ENCODE assay signal across 15 cellular contexts in genomic region chr9:23117621-23118020, GRCh38.
A peak's percentile ranks its signal among the peaks of the same experiment; 100 is the strongest.
DNase-seq lines count a peak whose midpoint lies in the region; ATAC-seq and TF ChIP-seq lines count a peak whose summit lies in the region.
"Had no signal": no experiment of that assay in that cellular context is flagged by ENCODE, and none has a peak within 500 bp of the region (broad histone marks: within the 10 kb centered on the region; RNA-seq: fewer than 3 reads in every experiment).

No MANE protein-coding gene starts in this region.

- no peaks in the 10 kb centered on the region for H3K9me3 ChIP-seq in IMR-90 (ENCODE audit: control insufficient read depth, insufficient read depth, low read length)

- H3K4me1 Mint-ChIP-seq in T-cell, result no peaks in the 10 kb centered on the region
- H3K4me1 Mint-ChIP-seq: brain; CD4-positive, alpha-beta memory T cell had no signal

- no peak for TF ChIP-seq POLR2A in IMR-90 (IDR thresholded peaks at IDR 0.05; ENCODE audit: low read depth, low read length)

- H4K91ac ChIP-seq in IMR-90 (ENCODE audit: insufficient read depth, low read depth, low read length), result no peak overlapping the region

- CTCF ChIA-PET in IMR-90 (lab: Yijun Ruan, JAX), result no interaction called here
- CTCF ChIA-PET in T-cell (lab: Charles Lee), result no interaction called here

- no peak overlapping the region for H3K9ac ChIP-seq in IMR-90 (ENCODE audit: low read depth, low read length)

- H3K23ac ChIP-seq in IMR-90 (ENCODE audit: low read depth, low read length), result no peak overlapping the region

- no CpG with 5 or more reads among the region's 2 CpGs for WGBS in IMR-90 (ENCODE audit: extremely low coverage in 2 of 2, insufficient read length in 1 of 2), 2 experiments

- no peaks in the 10 kb centered on the region for H3K36me3 Mint-ChIP-seq in T-cell
- H3K36me3 Mint-ChIP-seq: brain; CD4-positive, alpha-beta memory T cell had no signal

- no peak overlapping the region for H3K4ac ChIP-seq in IMR-90 (ENCODE audit: low read depth, low read length)

- no peak for TF ChIP-seq RAD21 in IMR-90 (IDR thresholded peaks at IDR 0.05; ENCODE audit: low read length)

- no peaks in the 10 kb centered on the region for H3K9me1 ChIP-seq in IMR-90 (ENCODE audit: insufficient read depth, low read length)

- H3K27ac Mint-ChIP-seq in T-cell, result no peak overlapping the region
- H3K27ac Mint-ChIP-seq: CD4-positive, alpha-beta memory T cell had no signal

- TF ChIP-seq CTCF in IMR-90 (conservative IDR thresholded peaks at IDR 0.05; ENCODE audit: low read depth, low read length) (no peak), astrocyte of the spinal cord (IDR thresholded peaks at IDR 0.05; ENCODE audit: low read depth, low read length) (no peak)

- no peak overlapping the region for H3K56ac ChIP-seq in IMR-90 (ENCODE audit: extremely low read depth, insufficient read depth, low read length)

- no TSS peak for BruUV-seq in IMR-90 (replicated peaks; lab: Mats Ljungman, UMichigan)

- peaks cover 0 to 22% (median 15%) of the 10 kb centered on the region in 3 donors for H3K9me3 Mint-ChIP-seq in T-cell
- H3K9me3 Mint-ChIP-seq: brain had no signal

- peak overlapping the region; percentile 49; the same call in 1 of the 2 replicates for H2BK20ac ChIP-seq in IMR-90 (ENCODE audit: low read depth, low read length)

- H3K27me3 ChIP-seq in IMR-90 (ENCODE audit: control insufficient read depth, insufficient read depth, low read length), result no peaks in the 10 kb centered on the region

- in situ Hi-C loops in IMR-90 (cut with MboI; ENCODE audit: low sequenced_read_pairs), result no loop called here
- in situ Hi-C loops in astrocyte of the spinal cord (cut with HindIII; ENCODE audit: low sequenced_read_pairs), result no loop called here

- H3K18ac ChIP-seq in IMR-90 (ENCODE audit: low read depth, low read length), result no peak overlapping the region

- intact Hi-C loops in IMR-90 (cut with micrococcal nuclease), result no loop called here

- H3K27me3 Mint-ChIP-seq in T-cell, result no peaks in the 10 kb centered on the region
- H3K27me3 Mint-ChIP-seq: brain; CD4-positive, alpha-beta memory T cell had no signal

- H4K8ac ChIP-seq in IMR-90 (ENCODE audit: low read depth in 2 of 2, low read length in 2 of 2), result no peak overlapping the region

- dilution Hi-C loops in IMR-90 (cut with HindIII; ENCODE audit: low sequenced_read_pairs, unreplicated experiment), result no loop called here

- H4K20me1 ChIP-seq in IMR-90 (ENCODE audit: insufficient read depth, low read length), result no peaks in the 10 kb centered on the region

- no peak overlapping the region for H3K4me3 ChIP-seq in IMR-90 (ENCODE audit: insufficient read depth, low read depth, low read length)
- H3K4me3 ChIP-seq in astrocyte of the spinal cord (ENCODE audit: low read depth, low read length), result no peak overlapping the region

- H3K27ac ChIP-seq in IMR-90 (ENCODE audit: insufficient read depth, low read length), result no peak overlapping the region

- no peak overlapping the region for H2BK120ac ChIP-seq in IMR-90 (ENCODE audit: low read depth, low read length)

- H3K4me3 Mint-ChIP-seq in T-cell, result no peak overlapping the region
- H3K4me3 Mint-ChIP-seq: brain; CD4-positive, alpha-beta memory T cell had no signal

- no peak overlapping the region for H2BK15ac ChIP-seq in IMR-90 (ENCODE audit: low read depth, low read length)

- no peak for ATAC-seq in IMR-90 (ENCODE audit: low read depth)
- ATAC-seq in T-cell (replicated peaks in 1 of 4), result no peak

- no peaks in the 10 kb centered on the region for H3K79me1 ChIP-seq in IMR-90 (ENCODE audit: low read depth in 1 of 2, low read length in 2 of 2)

- H2BK5ac ChIP-seq in IMR-90 (ENCODE audit: low read depth, low read length, poor library complexity, severe bottlenecking), result peak overlapping the region; percentile 11

- no peak overlapping the region for H3K4me2 ChIP-seq in IMR-90 (ENCODE audit: low read depth, low read length)

- H3K36me3 ChIP-seq in IMR-90 (ENCODE audit: control insufficient read depth, insufficient read depth, low read length), result no peaks in the 10 kb centered on the region

- DNase-seq in IMR-90, result peak; percentile 80
- DNase-seq in astrocyte of the spinal cord (ENCODE audit: low read depth, low spot score), result peak; percentile 81
- DNase-seq in iPS-NIHi7 (ENCODE audit: extremely low spot score), result peak; percentile 12
- DNase-seq in NCI-H2196 (lab: John Stamatoyannopoulos, UW; ENCODE audit: unreplicated experiment), result no peak
- no peak for DNase-seq in T-helper 1 cell
- no peak for DNase-seq in activated gamma-delta T cell (lab: John Stamatoyannopoulos, UW)
- no peak for DNase-seq in T-cell
- DNase-seq: activated CD8-positive, alpha-beta memory T cell treated with anti-CD3 and anti-CD28 coated beads for 24 hours; activated effector memory CD4-positive, alpha-beta T cell treated with Interleukin-2 at 50 U/mL for 16 hours; CD4-positive, alpha-beta memory T cell; effector CD8-positive, alpha-beta T cell; NCI-H1092 treated with DMSO at 0.1 percent for 48 hours; NCI-H2171; stimulated activated CD8-positive, alpha-beta memory T cell treated with anti-CD3 and anti-CD28 coated beads, Interleukin-4, amount 100 ng/mL, for 48 hours had no signal

- H3K4me1 ChIP-seq in IMR-90 (ENCODE audit: control insufficient read depth, insufficient read depth, low read length), result no peaks in the 10 kb centered on the region

- no peak overlapping the region for H2AK5ac ChIP-seq in IMR-90 (ENCODE audit: low read depth, low read length)

- no peak overlapping the region for H4K5ac ChIP-seq in IMR-90 (ENCODE audit: low read depth, low read length)

- H2AFZ ChIP-seq in IMR-90 (replicated peaks; ENCODE audit: low read length, poor library complexity), result peak overlapping the region; percentile 24

- POLR2A ChIA-PET in IMR-90 (lab: Charles Lee; ENCODE audit: unreplicated experiment) (no interaction called here), T-cell (lab: Charles Lee) (no interaction called here)

- no peak overlapping the region for H2AK9ac ChIP-seq in IMR-90 (replicated peaks; ENCODE audit: low read depth, low read length, poor library complexity)

- H3K14ac ChIP-seq in IMR-90 (replicated peaks; ENCODE audit: low read depth, low read length), result no peak overlapping the region

TF ChIP-seq in IMR-90, 13 proteins besides CTCF, POLR2A, EP300 and RAD21:
- 0 out of 2 replicates have a peak, but pooled peaks have one; percentile 18 for TF ChIP-seq CEBPB (IDR thresholded peaks at IDR 0.05; ENCODE audit: low read depth, low read length)
- TF ChIP-seq USF2 (IDR thresholded peaks at IDR 0.05; ENCODE audit: low read depth, low read length), result no peak
- TF ChIP-seq RCOR1 (IDR thresholded peaks at IDR 0.05; ENCODE audit: insufficient replicate concordance, low read length), result no peak

Comparison
In these comparisons a context has a peak if more than half of its experiments do, and no peak if none do; other contexts are left out.
1. DNase-seq: peak in IMR-90 (single experiment), astrocyte of the spinal cord (single experiment) and iPS-NIHi7 (single experiment); none in NCI-H2196 (single experiment), T-helper 1 cell (0 of 5), activated gamma-delta T cell (single experiment) and T-cell (0 of 34).